Comparison of ENCODE assay signal across 17 cellular contexts in the genomic region with DNA sequence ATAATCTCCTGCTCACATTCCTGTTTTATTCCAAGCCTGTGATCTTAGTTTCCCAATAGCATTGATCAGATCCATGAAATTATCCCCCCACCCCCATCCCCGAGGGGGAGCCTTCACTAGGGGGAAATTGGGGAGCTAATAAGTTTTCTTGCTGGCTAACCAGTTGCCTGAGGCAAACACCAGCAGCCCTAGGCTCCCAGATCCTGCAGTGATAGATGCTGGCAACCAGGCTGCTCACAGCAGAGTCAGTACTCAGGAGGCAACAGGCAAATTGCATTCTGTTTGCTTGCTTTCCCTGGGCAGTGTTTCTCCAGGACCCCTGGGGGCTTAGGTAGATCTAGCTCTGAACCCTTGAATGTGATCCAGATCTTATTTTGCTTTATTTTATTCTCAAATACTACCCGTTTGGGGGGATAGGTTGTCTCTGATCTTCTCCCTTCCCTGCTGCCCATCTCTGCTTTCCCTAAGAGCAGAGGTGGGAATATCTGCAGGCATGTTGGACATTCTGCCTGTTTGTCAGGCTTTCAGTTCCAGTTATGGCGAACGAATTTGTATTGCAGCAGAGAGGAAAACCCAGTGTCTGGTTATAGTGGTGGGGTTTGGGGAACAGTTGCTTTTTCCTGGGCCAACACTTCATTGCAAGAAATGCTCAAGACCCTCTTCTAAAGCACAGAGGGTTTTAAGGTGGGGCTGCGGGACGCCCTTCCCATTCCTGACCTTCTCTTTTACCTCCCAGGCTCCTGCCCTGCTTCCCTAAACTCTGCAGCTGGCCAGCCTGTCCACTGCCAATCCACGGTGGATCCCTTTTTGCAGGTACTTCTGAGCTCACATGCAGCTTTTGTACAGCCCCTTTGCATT.
DNase-seq lines count a peak whose midpoint lies in the region; ATAC-seq lines count a peak whose summit lies in the region.
"Had no signal": no experiment of that assay in that cellular context is flagged by ENCODE, and none has a peak within 500 bp of the region (broad histone marks: within the 10 kb centered on the region; RNA-seq: fewer than 3 reads in every experiment).

No MANE protein-coding gene starts in this region.

- H3K23ac ChIP-seq in mesendoderm (ENCODE audit: low read length) = peak overlapping the region; percentile 25

- peak overlapping the region; percentile 15 for H2BK120ac ChIP-seq in mesendoderm (ENCODE audit: low read depth, low read length)

- WGBS in mesendoderm (ENCODE audit: extremely low coverage, insufficient coverage, low lambda C conversion rate) = no CpG with 5 or more reads among the region's 7 CpGs

- peak overlapping the region; percentile 30 for H4K5ac ChIP-seq in mesendoderm (ENCODE audit: low read length)

- H3K27ac ChIP-seq in mesendoderm (ENCODE audit: low read depth, low read length) = no peak overlapping the region

- in situ Hi-C loops in G401 (cut with HindIII; ENCODE audit: low sequenced_read_pairs) = no loop called here

- H3K9ac ChIP-seq in mesendoderm (ENCODE audit: low read length) = no peak overlapping the region

- H4K8ac ChIP-seq in mesendoderm (ENCODE audit: low read depth, low read length) = no peak overlapping the region

- H3K56ac ChIP-seq in mesendoderm (ENCODE audit: low read length) = peak overlapping the region; percentile 65

- H3K79me2 ChIP-seq in mesendoderm (ENCODE audit: control insufficient read depth, insufficient read depth, low read length) = no peaks in the 10 kb centered on the region

- no peaks in the 10 kb centered on the region for H3K27me3 ChIP-seq in mesendoderm (ENCODE audit: insufficient read depth, low read length, poor library complexity)

- peak overlapping the region; percentile 74 for H2BK5ac ChIP-seq in mesendoderm (ENCODE audit: low read length)

- H3K18ac ChIP-seq in mesendoderm (ENCODE audit: low read length) = peak overlapping the region; percentile 20

- H3K4ac ChIP-seq in mesendoderm (ENCODE audit: low read depth, low read length) = peak overlapping the region; percentile 62

- H3K4me1 ChIP-seq in mesendoderm (ENCODE audit: control insufficient read depth, low read depth, low read length) = peaks cover 23% of the 10 kb centered on the region
- H3K4me1 ChIP-seq: Caco-2, HAP-1 had no signal

- H3K36me3 ChIP-seq in mesendoderm (ENCODE audit: control insufficient read depth, insufficient read depth, low read length) = no peaks in the 10 kb centered on the region
- H3K36me3 ChIP-seq: HAP-1 had no signal

- no peak overlapping the region for H3K4me3 ChIP-seq in mesendoderm (ENCODE audit: low read length)
- H3K4me3 ChIP-seq: HAP-1 had no signal

- peak overlapping the region; percentile 92 for H2AK5ac ChIP-seq in mesendoderm (ENCODE audit: low read length)

- H3K4me2 ChIP-seq in mesendoderm (ENCODE audit: low read length) = no peak overlapping the region

- no peak overlapping the region for H2BK15ac ChIP-seq in mesendoderm (replicated peaks; ENCODE audit: low read depth)

- DNase-seq in G401 (ENCODE audit: low spot score) = peak; percentile 74
- peak; percentile 19 for DNase-seq in NCI-H1694 treated with DMSO at 0.1 percent for 48 hours (lab: John Stamatoyannopoulos, UW)
- peak; percentile 52 for DNase-seq in cerebellum (ENCODE audit: low spot score)
- peak; percentile 34 for DNase-seq in mesendoderm
- no peak for DNase-seq in NCI-H2227 treated with DMSO at 0.1 percent for 48 hours (lab: John Stamatoyannopoulos, UW)
- DNase-seq: ACHN, AML-193, Caco-2, DMS53, Kasumi-1, MM.1S, NCI-H1092 treated with DMSO at 0.1 percent for 48 hours, NCI-H187 treated with DMSO at 0.1 percent for 48 hours, SHP77 had no signal

- H3K79me1 ChIP-seq in mesendoderm (ENCODE audit: low read length) = no peaks in the 10 kb centered on the region

- ATAC-seq in GM21717 (IDR thresholded peaks at IDR 0.05; ENCODE audit: unreplicated experiment) (no peak), HG02623 (IDR thresholded peaks at IDR 0.05; ENCODE audit: unreplicated experiment) (no peak)
